ENCODE assay signal across 1 cellular context in the genomic region with DNA sequence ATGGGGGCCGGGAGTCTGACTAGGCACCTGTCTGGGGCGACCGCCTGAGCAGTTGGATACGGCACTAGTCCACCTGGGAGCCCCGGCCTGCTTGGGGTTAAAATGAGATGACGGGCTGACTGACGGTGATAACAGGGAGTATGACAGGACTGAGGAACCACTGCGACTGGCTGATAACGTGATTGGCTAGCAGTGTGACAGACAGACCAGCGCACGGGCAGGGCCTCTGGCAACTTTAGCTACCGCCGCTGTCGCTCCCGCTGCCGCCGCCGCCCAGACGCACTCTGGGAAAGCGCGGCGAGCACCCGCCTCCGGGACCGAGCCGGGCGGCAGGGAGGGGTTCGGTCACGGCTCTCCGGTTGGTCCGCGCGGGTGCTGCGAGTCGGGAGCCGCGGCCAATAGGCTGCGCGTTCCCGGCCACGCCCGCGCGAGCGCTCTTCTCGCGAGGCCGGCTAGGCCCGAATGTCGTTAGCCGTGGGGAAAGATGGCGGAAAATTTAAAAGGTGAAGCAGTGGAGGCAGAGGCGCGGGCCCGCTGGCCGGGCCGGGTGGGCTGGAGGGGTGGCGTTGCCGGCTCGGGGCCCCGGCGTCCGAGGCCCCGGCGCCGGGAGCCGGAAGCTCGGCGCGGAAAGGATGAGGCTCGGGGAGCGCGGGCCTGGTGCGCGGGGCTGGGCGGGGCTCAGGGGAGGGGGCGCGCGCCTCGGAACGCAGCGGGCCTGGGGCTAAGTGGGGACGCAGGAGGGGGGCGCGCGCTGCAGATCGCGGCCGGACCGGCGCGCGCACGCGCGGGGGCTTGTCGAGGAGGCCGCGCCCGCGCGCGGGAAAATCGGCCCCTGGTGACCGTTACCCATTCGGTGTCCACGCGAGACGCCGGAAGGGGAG.
TF ChIP-seq lines count a peak whose summit lies in the region.

A gene with protein sequence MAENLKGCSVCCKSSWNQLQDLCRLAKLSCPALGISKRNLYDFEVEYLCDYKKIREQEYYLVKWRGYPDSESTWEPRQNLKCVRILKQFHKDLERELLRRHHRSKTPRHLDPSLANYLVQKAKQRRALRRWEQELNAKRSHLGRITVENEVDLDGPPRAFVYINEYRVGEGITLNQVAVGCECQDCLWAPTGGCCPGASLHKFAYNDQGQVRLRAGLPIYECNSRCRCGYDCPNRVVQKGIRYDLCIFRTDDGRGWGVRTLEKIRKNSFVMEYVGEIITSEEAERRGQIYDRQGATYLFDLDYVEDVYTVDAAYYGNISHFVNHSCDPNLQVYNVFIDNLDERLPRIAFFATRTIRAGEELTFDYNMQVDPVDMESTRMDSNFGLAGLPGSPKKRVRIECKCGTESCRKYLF (plus strand): TSS at position 434 of the 881 bp plus-strand sequence. CDS start 51 bp downstream, at position 485.

TF ChIP-seq in HepG2, 621 proteins besides CTCF, POLR2A, EP300 and RAD21 (continued from another document and continues in another):
- no peak for TF ChIP-seq DPF2 (CRISPR knock-in tag; IDR thresholded peaks at IDR 0.05; ENCODE audit: borderline replicate concordance, low read depth)
- no peak for TF ChIP-seq NONO (IDR thresholded peaks at IDR 0.05)
- TF ChIP-seq NONO (CRISPR knock-in tag; conservative IDR thresholded peaks at IDR 0.05), result no peak
- peak; percentile 54 for TF ChIP-seq ZFY (CRISPR knock-in tag; IDR thresholded peaks at IDR 0.05)
- TF ChIP-seq, protein P1, sequence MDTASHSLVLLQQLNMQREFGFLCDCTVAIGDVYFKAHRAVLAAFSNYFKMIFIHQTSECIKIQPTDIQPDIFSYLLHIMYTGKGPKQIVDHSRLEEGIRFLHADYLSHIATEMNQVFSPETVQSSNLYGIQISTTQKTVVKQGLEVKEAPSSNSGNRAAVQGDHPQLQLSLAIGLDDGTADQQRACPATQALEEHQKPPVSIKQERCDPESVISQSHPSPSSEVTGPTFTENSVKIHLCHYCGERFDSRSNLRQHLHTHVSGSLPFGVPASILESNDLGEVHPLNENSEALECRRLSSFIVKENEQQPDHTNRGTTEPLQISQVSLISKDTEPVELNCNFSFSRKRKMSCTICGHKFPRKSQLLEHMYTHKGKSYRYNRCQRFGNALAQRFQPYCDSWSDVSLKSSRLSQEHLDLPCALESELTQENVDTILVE (CRISPR knock-in tag; IDR thresholded peaks at IDR 0.05), result peak; percentile 51; the same call in 1 of the 2 replicates
- no peak for TF ChIP-seq ZNF326 (CRISPR knock-in tag; IDR thresholded peaks at IDR 0.05; ENCODE audit: borderline replicate concordance)
- TF ChIP-seq ZNF350 (CRISPR knock-in tag; IDR thresholded peaks at IDR 0.05; ENCODE audit: borderline replicate concordance, low read depth), result no peak
- peak; percentile 66; the same call in 1 of the 2 replicates for TF ChIP-seq KDM5A (IDR thresholded peaks at IDR 0.05; ENCODE audit: borderline replicate concordance, low read length)
- TF ChIP-seq, protein P2, sequence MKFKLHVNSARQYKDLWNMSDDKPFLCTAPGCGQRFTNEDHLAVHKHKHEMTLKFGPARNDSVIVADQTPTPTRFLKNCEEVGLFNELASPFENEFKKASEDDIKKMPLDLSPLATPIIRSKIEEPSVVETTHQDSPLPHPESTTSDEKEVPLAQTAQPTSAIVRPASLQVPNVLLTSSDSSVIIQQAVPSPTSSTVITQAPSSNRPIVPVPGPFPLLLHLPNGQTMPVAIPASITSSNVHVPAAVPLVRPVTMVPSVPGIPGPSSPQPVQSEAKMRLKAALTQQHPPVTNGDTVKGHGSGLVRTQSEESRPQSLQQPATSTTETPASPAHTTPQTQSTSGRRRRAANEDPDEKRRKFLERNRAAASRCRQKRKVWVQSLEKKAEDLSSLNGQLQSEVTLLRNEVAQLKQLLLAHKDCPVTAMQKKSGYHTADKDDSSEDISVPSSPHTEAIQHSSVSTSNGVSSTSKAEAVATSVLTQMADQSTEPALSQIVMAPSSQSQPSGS (CRISPR knock-in tag; IDR thresholded peaks at IDR 0.05), result no peak
- TF ChIP-seq TOPORS (CRISPR knock-in tag; IDR thresholded peaks at IDR 0.05), result 0 out of 2 replicates have a peak, but pooled peaks have one; percentile 28
- TF ChIP-seq, protein P3, sequence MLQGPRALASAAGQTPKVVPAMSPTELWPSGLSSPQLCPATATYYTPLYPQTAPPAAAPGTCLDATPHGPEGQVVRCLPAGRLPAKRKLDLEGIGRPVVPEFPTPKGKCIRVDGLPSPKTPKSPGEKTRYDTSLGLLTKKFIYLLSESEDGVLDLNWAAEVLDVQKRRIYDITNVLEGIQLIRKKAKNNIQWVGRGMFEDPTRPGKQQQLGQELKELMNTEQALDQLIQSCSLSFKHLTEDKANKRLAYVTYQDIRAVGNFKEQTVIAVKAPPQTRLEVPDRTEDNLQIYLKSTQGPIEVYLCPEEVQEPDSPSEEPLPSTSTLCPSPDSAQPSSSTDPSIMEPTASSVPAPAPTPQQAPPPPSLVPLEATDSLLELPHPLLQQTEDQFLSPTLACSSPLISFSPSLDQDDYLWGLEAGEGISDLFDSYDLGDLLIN (CRISPR knock-in tag; IDR thresholded peaks at IDR 0.05; ENCODE audit: borderline replicate concordance), result no peak
- TF ChIP-seq, protein P4, sequence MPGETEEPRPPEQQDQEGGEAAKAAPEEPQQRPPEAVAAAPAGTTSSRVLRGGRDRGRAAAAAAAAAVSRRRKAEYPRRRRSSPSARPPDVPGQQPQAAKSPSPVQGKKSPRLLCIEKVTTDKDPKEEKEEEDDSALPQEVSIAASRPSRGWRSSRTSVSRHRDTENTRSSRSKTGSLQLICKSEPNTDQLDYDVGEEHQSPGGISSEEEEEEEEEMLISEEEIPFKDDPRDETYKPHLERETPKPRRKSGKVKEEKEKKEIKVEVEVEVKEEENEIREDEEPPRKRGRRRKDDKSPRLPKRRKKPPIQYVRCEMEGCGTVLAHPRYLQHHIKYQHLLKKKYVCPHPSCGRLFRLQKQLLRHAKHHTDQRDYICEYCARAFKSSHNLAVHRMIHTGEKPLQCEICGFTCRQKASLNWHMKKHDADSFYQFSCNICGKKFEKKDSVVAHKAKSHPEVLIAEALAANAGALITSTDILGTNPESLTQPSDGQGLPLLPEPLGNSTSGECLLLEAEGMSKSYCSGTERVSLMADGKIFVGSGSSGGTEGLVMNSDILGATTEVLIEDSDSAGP (CRISPR knock-in tag; IDR thresholded peaks at IDR 0.05; ENCODE audit: borderline replicate concordance), result peak; percentile 15; the same call in 1 of the 2 replicates
- no peak for TF ChIP-seq JARID2 (CRISPR knock-in tag; IDR thresholded peaks at IDR 0.05; ENCODE audit: insufficient replicate concordance)
- TF ChIP-seq ELF1 (CRISPR knock-in tag; IDR thresholded peaks at IDR 0.05), result no peak
- TF ChIP-seq, protein P5, sequence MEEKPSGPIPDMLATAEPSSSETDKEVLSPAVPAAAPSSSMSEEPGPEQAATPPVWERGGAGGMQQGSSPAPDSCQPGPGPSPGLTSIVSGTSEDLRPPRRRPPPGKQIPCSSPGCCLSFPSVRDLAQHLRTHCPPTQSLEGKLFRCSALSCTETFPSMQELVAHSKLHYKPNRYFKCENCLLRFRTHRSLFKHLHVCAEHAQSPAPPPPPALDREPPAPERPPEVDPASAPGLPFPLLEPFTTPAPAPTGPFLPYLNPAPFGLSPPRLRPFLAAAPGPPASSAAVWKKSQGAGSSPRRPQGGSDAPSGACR (CRISPR knock-in tag; IDR thresholded peaks at IDR 0.05), result no peak
- TF ChIP-seq, protein P6, sequence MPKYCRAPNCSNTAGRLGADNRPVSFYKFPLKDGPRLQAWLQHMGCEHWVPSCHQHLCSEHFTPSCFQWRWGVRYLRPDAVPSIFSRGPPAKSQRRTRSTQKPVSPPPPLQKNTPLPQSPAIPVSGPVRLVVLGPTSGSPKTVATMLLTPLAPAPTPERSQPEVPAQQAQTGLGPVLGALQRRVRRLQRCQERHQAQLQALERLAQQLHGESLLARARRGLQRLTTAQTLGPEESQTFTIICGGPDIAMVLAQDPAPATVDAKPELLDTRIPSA (CRISPR knock-in tag; IDR thresholded peaks at IDR 0.05; ENCODE audit: borderline replicate concordance), result no peak
- TF ChIP-seq ZNF652 (CRISPR knock-in tag; IDR thresholded peaks at IDR 0.05; ENCODE audit: borderline replicate concordance, low read depth), result peak; percentile 78
- TF ChIP-seq, protein P7, sequence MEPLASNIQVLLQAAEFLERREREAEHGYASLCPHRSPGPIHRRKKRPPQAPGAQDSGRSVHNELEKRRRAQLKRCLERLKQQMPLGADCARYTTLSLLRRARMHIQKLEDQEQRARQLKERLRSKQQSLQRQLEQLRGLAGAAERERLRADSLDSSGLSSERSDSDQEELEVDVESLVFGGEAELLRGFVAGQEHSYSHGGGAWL (CRISPR knock-in tag; IDR thresholded peaks at IDR 0.05), result no peak
- TF ChIP-seq ZMYM2 (CRISPR knock-in tag; IDR thresholded peaks at IDR 0.05), result no peak
- TF ChIP-seq, protein P8, sequence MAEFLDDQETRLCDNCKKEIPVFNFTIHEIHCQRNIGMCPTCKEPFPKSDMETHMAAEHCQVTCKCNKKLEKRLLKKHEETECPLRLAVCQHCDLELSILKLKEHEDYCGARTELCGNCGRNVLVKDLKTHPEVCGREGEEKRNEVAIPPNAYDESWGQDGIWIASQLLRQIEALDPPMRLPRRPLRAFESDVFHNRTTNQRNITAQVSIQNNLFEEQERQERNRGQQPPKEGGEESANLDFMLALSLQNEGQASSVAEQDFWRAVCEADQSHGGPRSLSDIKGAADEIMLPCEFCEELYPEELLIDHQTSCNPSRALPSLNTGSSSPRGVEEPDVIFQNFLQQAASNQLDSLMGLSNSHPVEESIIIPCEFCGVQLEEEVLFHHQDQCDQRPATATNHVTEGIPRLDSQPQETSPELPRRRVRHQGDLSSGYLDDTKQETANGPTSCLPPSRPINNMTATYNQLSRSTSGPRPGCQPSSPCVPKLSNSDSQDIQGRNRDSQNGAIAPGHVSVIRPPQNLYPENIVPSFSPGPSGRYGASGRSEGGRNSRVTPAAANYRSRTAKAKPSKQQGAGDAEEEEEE (CRISPR knock-in tag; IDR thresholded peaks at IDR 0.05; ENCODE audit: borderline replicate concordance), result no peak
- TF ChIP-seq KAT7 (CRISPR knock-in tag; IDR thresholded peaks at IDR 0.05; ENCODE audit: borderline replicate concordance), result no peak
- TF ChIP-seq MTA1 (CRISPR knock-in tag; IDR thresholded peaks at IDR 0.05; ENCODE audit: borderline replicate concordance), result 0 out of 2 replicates have a peak, but pooled peaks have one; percentile 31
- TF ChIP-seq MAFG (CRISPR knock-in tag; IDR thresholded peaks at IDR 0.05), result no peak
- TF ChIP-seq, protein P9, sequence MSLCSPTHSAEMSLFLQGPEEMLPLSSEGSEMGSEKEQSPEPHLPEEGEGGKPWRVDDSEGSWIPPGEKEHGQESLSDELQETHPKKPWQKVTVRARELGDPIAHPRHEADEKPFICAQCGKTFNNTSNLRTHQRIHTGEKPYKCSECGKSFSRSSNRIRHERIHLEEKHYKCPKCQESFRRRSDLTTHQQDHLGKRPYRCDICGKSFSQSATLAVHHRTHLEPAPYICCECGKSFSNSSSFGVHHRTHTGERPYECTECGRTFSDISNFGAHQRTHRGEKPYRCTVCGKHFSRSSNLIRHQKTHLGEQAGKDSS (CRISPR knock-in tag; IDR thresholded peaks at IDR 0.05; ENCODE audit: borderline replicate concordance, low read depth), result no peak
- no peak for TF ChIP-seq ZNF160 (CRISPR knock-in tag; IDR thresholded peaks at IDR 0.05)
- TF ChIP-seq YEATS4 (CRISPR knock-in tag; IDR thresholded peaks at IDR 0.05; ENCODE audit: borderline replicate concordance), result no peak
- no peak for TF ChIP-seq ZNF550 (CRISPR knock-in tag; IDR thresholded peaks at IDR 0.05; ENCODE audit: borderline replicate concordance)
- TF ChIP-seq XBP1 (CRISPR knock-in tag; IDR thresholded peaks at IDR 0.05), result no peak
- no peak for TF ChIP-seq ZBTB1 (CRISPR knock-in tag; IDR thresholded peaks at IDR 0.05; ENCODE audit: borderline replicate concordance)
- TF ChIP-seq HOXA3 (CRISPR knock-in tag; IDR thresholded peaks at IDR 0.05), result peak; percentile 34; the same call in 1 of the 2 replicates
- TF ChIP-seq, protein P10, sequence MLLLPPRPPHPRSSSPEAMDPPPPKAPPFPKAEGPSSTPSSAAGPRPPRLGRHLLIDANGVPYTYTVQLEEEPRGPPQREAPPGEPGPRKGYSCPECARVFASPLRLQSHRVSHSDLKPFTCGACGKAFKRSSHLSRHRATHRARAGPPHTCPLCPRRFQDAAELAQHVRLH (CRISPR knock-in tag; IDR thresholded peaks at IDR 0.05; ENCODE audit: borderline replicate concordance, low read depth), result no peak
- TF ChIP-seq, protein P11, sequence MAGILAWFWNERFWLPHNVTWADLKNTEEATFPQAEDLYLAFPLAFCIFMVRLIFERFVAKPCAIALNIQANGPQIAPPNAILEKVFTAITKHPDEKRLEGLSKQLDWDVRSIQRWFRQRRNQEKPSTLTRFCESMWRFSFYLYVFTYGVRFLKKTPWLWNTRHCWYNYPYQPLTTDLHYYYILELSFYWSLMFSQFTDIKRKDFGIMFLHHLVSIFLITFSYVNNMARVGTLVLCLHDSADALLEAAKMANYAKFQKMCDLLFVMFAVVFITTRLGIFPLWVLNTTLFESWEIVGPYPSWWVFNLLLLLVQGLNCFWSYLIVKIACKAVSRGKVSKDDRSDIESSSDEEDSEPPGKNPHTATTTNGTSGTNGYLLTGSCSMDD (CRISPR knock-in tag; IDR thresholded peaks at IDR 0.05), result no peak
- TF ChIP-seq HMG20B (CRISPR knock-in tag; conservative IDR thresholded peaks at IDR 0.05), result no peak
- TF ChIP-seq SMAD1 (CRISPR knock-in tag; IDR thresholded peaks at IDR 0.05; ENCODE audit: borderline replicate concordance, low read depth), result no peak
- TF ChIP-seq, protein P12, sequence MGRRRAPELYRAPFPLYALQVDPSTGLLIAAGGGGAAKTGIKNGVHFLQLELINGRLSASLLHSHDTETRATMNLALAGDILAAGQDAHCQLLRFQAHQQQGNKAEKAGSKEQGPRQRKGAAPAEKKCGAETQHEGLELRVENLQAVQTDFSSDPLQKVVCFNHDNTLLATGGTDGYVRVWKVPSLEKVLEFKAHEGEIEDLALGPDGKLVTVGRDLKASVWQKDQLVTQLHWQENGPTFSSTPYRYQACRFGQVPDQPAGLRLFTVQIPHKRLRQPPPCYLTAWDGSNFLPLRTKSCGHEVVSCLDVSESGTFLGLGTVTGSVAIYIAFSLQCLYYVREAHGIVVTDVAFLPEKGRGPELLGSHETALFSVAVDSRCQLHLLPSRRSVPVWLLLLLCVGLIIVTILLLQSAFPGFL (CRISPR knock-in tag; IDR thresholded peaks at IDR 0.05), result no peak
- TF ChIP-seq SIN3A (IDR thresholded peaks at IDR 0.05; ENCODE audit: borderline replicate concordance, low read depth, low read length), result peak; percentile 99
- TF ChIP-seq, protein P13, sequence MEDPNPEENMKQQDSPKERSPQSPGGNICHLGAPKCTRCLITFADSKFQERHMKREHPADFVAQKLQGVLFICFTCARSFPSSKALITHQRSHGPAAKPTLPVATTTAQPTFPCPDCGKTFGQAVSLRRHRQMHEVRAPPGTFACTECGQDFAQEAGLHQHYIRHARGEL (CRISPR knock-in tag; IDR thresholded peaks at IDR 0.05), result no peak
- no peak for TF ChIP-seq ZNF616 (CRISPR knock-in tag; IDR thresholded peaks at IDR 0.05; ENCODE audit: low read depth)
- TF ChIP-seq KLF15 (CRISPR knock-in tag; IDR thresholded peaks at IDR 0.05; ENCODE audit: borderline replicate concordance), result peak; percentile 71; the same call in 1 of the 2 replicates
- TF ChIP-seq SOX13 (IDR thresholded peaks at IDR 0.05), result no peak
- TF ChIP-seq SOX13 (CRISPR knock-in tag; conservative IDR thresholded peaks at IDR 0.05 in 1 of 2, IDR thresholded peaks at IDR 0.05 in 1 of 2), result no peak
- TF ChIP-seq NCOA1 (CRISPR knock-in tag; IDR thresholded peaks at IDR 0.05), result no peak
- TF ChIP-seq, protein P14, sequence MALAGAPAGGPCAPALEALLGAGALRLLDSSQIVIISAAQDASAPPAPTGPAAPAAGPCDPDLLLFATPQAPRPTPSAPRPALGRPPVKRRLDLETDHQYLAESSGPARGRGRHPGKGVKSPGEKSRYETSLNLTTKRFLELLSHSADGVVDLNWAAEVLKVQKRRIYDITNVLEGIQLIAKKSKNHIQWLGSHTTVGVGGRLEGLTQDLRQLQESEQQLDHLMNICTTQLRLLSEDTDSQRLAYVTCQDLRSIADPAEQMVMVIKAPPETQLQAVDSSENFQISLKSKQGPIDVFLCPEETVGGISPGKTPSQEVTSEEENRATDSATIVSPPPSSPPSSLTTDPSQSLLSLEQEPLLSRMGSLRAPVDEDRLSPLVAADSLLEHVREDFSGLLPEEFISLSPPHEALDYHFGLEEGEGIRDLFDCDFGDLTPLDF (CRISPR knock-in tag; IDR thresholded peaks at IDR 0.05), result peak; percentile 63; the same call in 1 of the 2 replicates
